ENCODE assay signal across 19 cellular contexts in genomic region chr1:234752927-234753326, GRCh38.
DNase-seq lines count a peak whose midpoint lies in the region; ATAC-seq, FAIRE-seq and TF ChIP-seq lines count a peak whose summit lies in the region.
"Had no signal": no experiment of that assay in that cellular context is flagged by ENCODE, and none has a peak within 500 bp of the region (broad histone marks: within the 10 kb centered on the region; RNA-seq: fewer than 3 reads in every experiment).

No MANE protein-coding gene starts in this region.

- H3K4me1 Mint-ChIP-seq in nephron, result peaks cover 38% of the 10 kb centered on the region
- peaks cover 14% of the 10 kb centered on the region for H3K4me1 Mint-ChIP-seq in activated CD8-positive, alpha-beta memory T cell treated with anti-CD3 and anti-CD28 coated beads, Interleukin-2, amount 10 ng/mL, durations not matched to agents 7 days and 5 days
- H3K4me1 Mint-ChIP-seq: GM23338 had no signal

- no peak overlapping the region for H2AFZ ChIP-seq in K562 (ENCODE audit: low read depth, low read length)
- H2AFZ ChIP-seq: GM23338 had no signal

- no peaks in the 10 kb centered on the region for H3K79me2 ChIP-seq in K562 (ENCODE audit: control insufficient read depth, insufficient read depth, low read length)

- H3K9me3 Mint-ChIP-seq in nephron, result no peaks in the 10 kb centered on the region
- no peaks in the 10 kb centered on the region for H3K9me3 Mint-ChIP-seq in activated CD8-positive, alpha-beta memory T cell treated with anti-CD3 and anti-CD28 coated beads, Interleukin-2, amount 10 ng/mL, durations not matched to agents 7 days and 5 days (ENCODE audit: low read depth)
- H3K9me3 Mint-ChIP-seq: CD4-positive, alpha-beta memory T cell; GM23338; HFFc6 had no signal

- H3K27me3 Mint-ChIP-seq in nephron (ENCODE audit: low read depth), result peaks cover 7% of the 10 kb centered on the region
- peaks cover 22% of the 10 kb centered on the region for H3K27me3 Mint-ChIP-seq in activated CD8-positive, alpha-beta memory T cell treated with anti-CD3 and anti-CD28 coated beads, Interleukin-2, amount 10 ng/mL, durations not matched to agents 7 days and 5 days
- H3K27me3 Mint-ChIP-seq: CD4-positive, alpha-beta memory T cell had no signal

- peak overlapping the region; percentile 84 for H3K27ac ChIP-seq in Panc1 (ENCODE audit: low read length)
- no peak overlapping the region for H3K27ac ChIP-seq in K562 (ENCODE audit: extremely low read depth, low read depth, low read length)

- no peak overlapping the region for H3K9ac ChIP-seq in K562 (ENCODE audit: insufficient read depth in 1 of 2, low read depth in 2 of 2, low read length in 2 of 2)

- H3K9me1 ChIP-seq in K562 (ENCODE audit: control insufficient read depth, insufficient read depth, low read length), result no peaks in the 10 kb centered on the region

- no peaks in the 10 kb centered on the region for H3K36me3 Mint-ChIP-seq in nephron (ENCODE audit: low read depth)
- H3K36me3 Mint-ChIP-seq in activated CD8-positive, alpha-beta memory T cell treated with anti-CD3 and anti-CD28 coated beads, Interleukin-2, amount 10 ng/mL, durations not matched to agents 7 days and 5 days, result peaks cover 2% of the 10 kb centered on the region
- H3K36me3 Mint-ChIP-seq: CD4-positive, alpha-beta memory T cell had no signal

- no peak for TF ChIP-seq CTCF in Panc1 (IDR thresholded peaks at IDR 0.05)
- TF ChIP-seq CTCF in K562 (IDR thresholded peaks at IDR 0.05 in 2 of 3, conservative IDR thresholded peaks at IDR 0.05 in 1 of 3; ENCODE audit: insufficient read depth in 2 of 3, low read depth in 1 of 3, low read length in 3 of 3), result no peak
- TF ChIP-seq CTCF in nephron (IDR thresholded peaks at IDR 0.05; ENCODE audit: unreplicated experiment in 3 of 3), result no peak

- no peak for ATAC-seq in Panc1
- ATAC-seq in K562, result no peak
- no peak for ATAC-seq in activated CD8-positive, alpha-beta memory T cell treated with anti-CD3 and anti-CD28 coated beads, Interleukin-2, amount 10 ng/mL, durations not matched to agents 7 days and 5 days
- ATAC-seq: GM23338 had no signal

- POLR2A ChIA-PET in Panc1 (lab: Charles Lee), result no interaction called here
- POLR2A ChIA-PET in K562 (lab: Yijun Ruan, JAX), result interaction anchor here (0.5 to 1.5 kb wide), 4 partner anchors 9 to 29 kb away, joined by 3 to 5 read pairs (median 3); no protein-coding TSS in a partner anchor

- no peak for TF ChIP-seq POLR2A in K562 (conservative IDR thresholded peaks at IDR 0.05)

- H4K20me1 ChIP-seq in K562 (replicated peaks; ENCODE audit: control insufficient read depth, insufficient read depth, low read length), result no peaks in the 10 kb centered on the region

- no peaks in the 10 kb centered on the region for H3K36me3 ChIP-seq in Panc1 (ENCODE audit: control insufficient read depth, insufficient read depth, low read length)
- no peaks in the 10 kb centered on the region for H3K36me3 ChIP-seq in K562 (ENCODE audit: control insufficient read depth, insufficient read depth, low read length)
- H3K36me3 ChIP-seq: HAP-1 had no signal

- H3K4me2 ChIP-seq in K562 (ENCODE audit: insufficient read depth, low read length), result no peak overlapping the region
- H3K4me2 ChIP-seq: GM23338 had no signal

- H3K4me3 ChIP-seq in Panc1 (ENCODE audit: low read depth in 2 of 2, low read length in 2 of 2), result no peak overlapping the region
- no peak overlapping the region for H3K4me3 ChIP-seq in K562
- H3K4me3 ChIP-seq: GM23338, HAP-1 had no signal

- H3K4me1 ChIP-seq in Panc1 (ENCODE audit: control insufficient read depth, insufficient read depth, low read length), result peaks cover 24% of the 10 kb centered on the region
- peaks cover 11 to 32% of the 10 kb centered on the region in 2 experiments; a peak in 4 of 5 replicates for H3K4me1 ChIP-seq in K562 (replicated peaks in 1 of 2; ENCODE audit: control insufficient read depth in 2 of 2, insufficient read depth in 2 of 2, low read length in 2 of 2)
- H3K4me1 ChIP-seq: HAP-1 had no signal

- H3K27me3 ChIP-seq in Panc1 (ENCODE audit: control insufficient read depth, insufficient read depth, low read length) (no peaks in the 10 kb centered on the region), K562 (ENCODE audit: control insufficient read depth in 2 of 2, insufficient read depth in 2 of 2, low read length in 2 of 2) (no peaks in the 10 kb centered on the region)

- intact Hi-C loops in Panc1 (cut with micrococcal nuclease; ENCODE audit: unreplicated experiment) (no loop called here), K562 (cut with micrococcal nuclease) (loop anchor here (5.0 kb wide), 2 partner anchors 124 to 329 kb away; no protein-coding TSS in a partner anchor)

- no peak for TF ChIP-seq RAD21 in K562 (CRISPR knock-in tag; conservative IDR thresholded peaks at IDR 0.05 in 1 of 2, IDR thresholded peaks at IDR 0.05 in 1 of 2)

- CTCF ChIA-PET in Panc1 (lab: Charles Lee) (no interaction called here), K562 (lab: Yijun Ruan, JAX; ENCODE audit: low intra/inter-chr PET ratio) (no interaction called here)
- CTCF ChIA-PET in activated CD8-positive, alpha-beta memory T cell treated with anti-CD3 and anti-CD28 coated beads, Interleukin-2, amount 10 ng/mL, durations not matched to agents 7 days and 5 days (lab: Charles Lee), result interaction anchor here (0.7 kb wide), 1 partner anchor 128 kb away, joined by 3 read pairs; no protein-coding TSS in a partner anchor

- TF ChIP-seq EP300 in K562 (IDR thresholded peaks at IDR 0.05; ENCODE audit: low read length), result no peak

- DNase-seq in Panc1 (ENCODE audit: low read depth, low spot score) (no peak), K562 (ENCODE audit: extremely low read depth in 1 of 4, low spot score in 3 of 4) (no peak), midbrain (lab: John Stamatoyannopoulos, UW) (no peak), NCI-H345 treated with DMSO at 0.1 percent for 48 hours (lab: John Stamatoyannopoulos, UW; ENCODE audit: unreplicated experiment) (no peak)
- DNase-seq in activated CD8-positive, alpha-beta memory T cell treated with anti-CD3 and anti-CD28 coated beads, Interleukin-2, amount 10 ng/mL, durations not matched to agents 7 days and 5 days, result no peak
- DNase-seq: C1 segment of cervical spinal cord; Calu3; CD4-positive, alpha-beta memory T cell; COR-L47; DMS53; DMS79 treated with DMSO at 0.1 percent for 48 hours; GF-D8; HFFc6 had no signal

- no peak for FAIRE-seq in K562 (lab: Jason Lieb, UNC)
- FAIRE-seq: GM12891, GM18507, H54 had no signal

- BruUV-seq in Panc1 (replicated peaks; lab: Mats Ljungman, UMichigan), result no TSS peak
- no TSS peak for BruUV-seq in K562 (replicated peaks; lab: Mats Ljungman, UMichigan)

- in situ Hi-C loops in Panc1 (cut with HindIII; ENCODE audit: low pct_unique_long_range_greater_than_20kb, low sequenced_read_pairs), result no loop called here
- in situ Hi-C loops in K562 (cut with MboI), result loop anchor here (10.0 kb wide), 1 partner anchor 332 kb away; no protein-coding TSS in a partner anchor

- no peaks in the 10 kb centered on the region for H3K9me3 ChIP-seq in Panc1 (ENCODE audit: control insufficient read depth, insufficient read depth, low read depth, low read length)
- H3K9me3 ChIP-seq in K562 (replicated peaks; ENCODE audit: control insufficient read depth, insufficient read depth, low read depth, low read length), result no peaks in the 10 kb centered on the region
- H3K9me3 ChIP-seq: HAP-1 had no signal

- WGBS in K562 (ENCODE audit: insufficient coverage, low coverage, missing lambda C conversion rate), result 32% methylated on average over 8 of the region's 8 CpGs

- no peak overlapping the region for H3K4me3 Mint-ChIP-seq in nephron
- no peak overlapping the region for H3K4me3 Mint-ChIP-seq in activated CD8-positive, alpha-beta memory T cell treated with anti-CD3 and anti-CD28 coated beads, Interleukin-2, amount 10 ng/mL, durations not matched to agents 7 days and 5 days
- H3K4me3 Mint-ChIP-seq: GM23338, HFFc6 had no signal

- H3K27ac Mint-ChIP-seq in nephron, result peak overlapping the region in 2 of 3 experiments; percentile 23 to 25
- H3K27ac Mint-ChIP-seq in activated CD8-positive, alpha-beta memory T cell treated with anti-CD3 and anti-CD28 coated beads, Interleukin-2, amount 10 ng/mL, durations not matched to agents 7 days and 5 days, result no peak overlapping the region
- H3K27ac Mint-ChIP-seq: GM23338, HFFc6 had no signal

TF ChIP-seq in K562, 482 proteins besides CTCF, POLR2A, EP300 and RAD21 (continues in another document):
- TF ChIP-seq, protein P1, sequence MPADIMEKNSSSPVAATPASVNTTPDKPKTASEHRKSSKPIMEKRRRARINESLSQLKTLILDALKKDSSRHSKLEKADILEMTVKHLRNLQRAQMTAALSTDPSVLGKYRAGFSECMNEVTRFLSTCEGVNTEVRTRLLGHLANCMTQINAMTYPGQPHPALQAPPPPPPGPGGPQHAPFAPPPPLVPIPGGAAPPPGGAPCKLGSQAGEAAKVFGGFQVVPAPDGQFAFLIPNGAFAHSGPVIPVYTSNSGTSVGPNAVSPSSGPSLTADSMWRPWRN (IDR thresholded peaks at IDR 0.05; ENCODE audit: low read depth), result no peak
- TF ChIP-seq POLR2G (IDR thresholded peaks at IDR 0.05; ENCODE audit: low read depth, low read length) (no peak), SRSF3 (IDR thresholded peaks at IDR 0.05; ENCODE audit: insufficient read depth, low read length) (no peak), CREBBP (IDR thresholded peaks at IDR 0.05; ENCODE audit: low read depth, low read length) (no peak), FOSL1 (tag; conservative IDR thresholded peaks at IDR 0.05) (peak; percentile 9; the same call in 1 of the 2 replicates), NONO (IDR thresholded peaks at IDR 0.05; ENCODE audit: low read depth in 2 of 2, low read length in 1 of 2) (no peak), ZSCAN32 (CRISPR knock-in tag; IDR thresholded peaks at IDR 0.05) (no peak)
- TF ChIP-seq, protein P2, sequence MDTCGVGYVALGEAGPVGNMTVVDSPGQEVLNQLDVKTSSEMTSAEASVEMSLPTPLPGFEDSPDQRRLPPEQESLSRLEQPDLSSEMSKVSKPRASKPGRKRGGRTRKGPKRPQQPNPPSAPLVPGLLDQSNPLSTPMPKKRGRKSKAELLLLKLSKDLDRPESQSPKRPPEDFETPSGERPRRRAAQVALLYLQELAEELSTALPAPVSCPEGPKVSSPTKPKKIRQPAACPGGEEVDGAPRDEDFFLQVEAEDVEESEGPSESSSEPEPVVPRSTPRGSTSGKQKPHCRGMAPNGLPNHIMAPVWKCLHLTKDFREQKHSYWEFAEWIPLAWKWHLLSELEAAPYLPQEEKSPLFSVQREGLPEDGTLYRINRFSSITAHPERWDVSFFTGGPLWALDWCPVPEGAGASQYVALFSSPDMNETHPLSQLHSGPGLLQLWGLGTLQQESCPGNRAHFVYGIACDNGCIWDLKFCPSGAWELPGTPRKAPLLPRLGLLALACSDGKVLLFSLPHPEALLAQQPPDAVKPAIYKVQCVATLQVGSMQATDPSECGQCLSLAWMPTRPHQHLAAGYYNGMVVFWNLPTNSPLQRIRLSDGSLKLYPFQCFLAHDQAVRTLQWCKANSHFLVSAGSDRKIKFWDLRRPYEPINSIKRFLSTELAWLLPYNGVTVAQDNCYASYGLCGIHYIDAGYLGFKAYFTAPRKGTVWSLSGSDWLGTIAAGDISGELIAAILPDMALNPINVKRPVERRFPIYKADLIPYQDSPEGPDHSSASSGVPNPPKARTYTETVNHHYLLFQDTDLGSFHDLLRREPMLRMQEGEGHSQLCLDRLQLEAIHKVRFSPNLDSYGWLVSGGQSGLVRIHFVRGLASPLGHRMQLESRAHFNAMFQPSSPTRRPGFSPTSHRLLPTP (IDR thresholded peaks at IDR 0.05; ENCODE audit: borderline replicate concordance, extremely low read depth, insufficient read length), result no peak
